ENCODE assay signal across 1 cellular context in genomic region chr4:169975837-169976796, GRCh38.
TF ChIP-seq lines count a peak whose summit lies in the region.

No MANE protein-coding gene starts in this region.

TF ChIP-seq in H1, 55 proteins besides CTCF, POLR2A, EP300 and RAD21:
- TF ChIP-seq EZH2 (IDR thresholded peaks at IDR 0.05; ENCODE audit: low read depth, low read length, severe bottlenecking) (no peak), RNF2 (IDR thresholded peaks at IDR 0.05; ENCODE audit: borderline replicate concordance, low read depth, low read length, missing control alignments, poor library complexity, severe bottlenecking) (no peak), TAF1 (IDR thresholded peaks at IDR 0.05; ENCODE audit: low read depth, low read length) (no peak), CTBP2 (IDR thresholded peaks at IDR 0.05; ENCODE audit: borderline replicate concordance, insufficient read depth, insufficient read length, low read length) (no peak), CHD7 (IDR thresholded peaks at IDR 0.05; ENCODE audit: insufficient replicate concordance, low read length) (no peak), POLR2AphosphoS5 (IDR thresholded peaks at IDR 0.05; ENCODE audit: low read depth, low read length) (no peak), SP1 (IDR thresholded peaks at IDR 0.05; ENCODE audit: low read depth, low read length) (no peak), POU5F1 (IDR thresholded peaks at IDR 0.05; ENCODE audit: low read depth, low read length) (no peak), SP4 (IDR thresholded peaks at IDR 0.05; ENCODE audit: low read length) (no peak), BCL11A (IDR thresholded peaks at IDR 0.05; ENCODE audit: low read depth in 2 of 2, low read length in 2 of 2) (no peak)
